In the genomic region with DNA sequence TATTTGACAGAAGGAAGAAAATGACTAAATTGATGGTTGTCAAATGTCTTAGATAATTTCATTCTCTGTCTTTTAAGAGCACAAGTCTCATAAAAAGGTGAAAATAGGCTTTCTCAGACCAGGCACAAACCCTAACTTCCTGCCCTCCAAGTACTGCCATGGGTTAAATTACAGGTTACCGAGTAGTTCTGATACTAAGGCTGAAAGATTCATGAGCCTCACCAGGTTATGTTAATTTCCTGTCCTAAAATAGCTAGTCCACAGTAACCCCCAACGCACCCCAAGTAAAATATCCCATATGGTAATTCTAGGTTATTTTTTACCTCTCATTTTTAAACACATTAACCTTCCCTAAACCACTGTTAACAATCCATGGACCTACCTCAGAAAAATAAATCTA, we compare ENCODE assay signal across 9 cellular contexts. TPM values are rescaled to one million over a fixed set of nuclear protein-coding genes. Genes with fewer than 3 reads are reported as not detected.
A peak's percentile ranks its signal among the peaks of the same experiment; 100 is the strongest.
DNase-seq lines count a peak whose midpoint lies in the region; ATAC-seq and TF ChIP-seq lines count a peak whose summit lies in the region.
"Had no signal": no experiment of that assay in that cellular context is flagged by ENCODE, and none has a peak within 500 bp of the region (broad histone marks: within the 10 kb centered on the region; RNA-seq: fewer than 3 reads in every experiment).

No MANE protein-coding gene starts in this region.

- no peaks in the 10 kb centered on the region for H3K36me3 ChIP-seq in esophagus squamous epithelium

- no peak for TF ChIP-seq CTCF in GM13976 (IDR thresholded peaks at IDR 0.05; ENCODE audit: borderline replicate concordance, control extremely low read depth, extremely low read depth, insufficient read depth, missing control alignments)
- no peak for TF ChIP-seq CTCF in coronary artery (IDR thresholded peaks at IDR 0.05)
- no peak for TF ChIP-seq CTCF in esophagus squamous epithelium (IDR thresholded peaks at IDR 0.05)

- WGBS in esophagus squamous epithelium, 2 donors, result 46 to 56% methylated on average over 2 of the region's 2 CpGs

- intact Hi-C loops in esophagus squamous epithelium (cut with DNase I), result no loop called here

- peaks cover 4% of the 10 kb centered on the region for H3K36me3 Mint-ChIP-seq in effector memory CD8-positive, alpha-beta T cell (ENCODE audit: insufficient read depth)

- ATAC-seq in GM19463 (IDR thresholded peaks at IDR 0.05; ENCODE audit: unreplicated experiment) (peak; percentile 85), HG03095 (IDR thresholded peaks at IDR 0.05; ENCODE audit: unreplicated experiment) (peak; percentile 81)
- ATAC-seq in effector memory CD8-positive, alpha-beta T cell (replicated peaks), result peak; percentile 56

- no peaks in the 10 kb centered on the region for H3K9me3 ChIP-seq in esophagus squamous epithelium

- in situ Hi-C loops in GM13976 (cut with MboI; ENCODE audit: low sequenced_read_pairs, unreplicated experiment), result no loop called here

- H3K27ac Mint-ChIP-seq in effector memory CD8-positive, alpha-beta T cell, result peak overlapping the region; percentile 5 to 47
- H3K27ac Mint-ChIP-seq: activated naive CD4-positive, alpha-beta T cell treated with anti-CD3 and anti-CD28 coated beads, Interleukin-2, amount 10 ng/mL, durations not matched to agents 7 days and 5 days had no signal

- peak; percentile 21 for DNase-seq in GM13976 (ENCODE audit: low spot score)
- no peak for DNase-seq in effector memory CD8-positive, alpha-beta T cell
- DNase-seq in coronary artery (ENCODE audit: low spot score), result no peak
- DNase-seq in cerebellar cortex (ENCODE audit: low spot score), result no peak
- no peak for DNase-seq in esophagus squamous epithelium (lab: John Stamatoyannopoulos, UW)
- no peak for DNase-seq in NCI-H524 (lab: John Stamatoyannopoulos, UW)
- DNase-seq: activated naive CD4-positive, alpha-beta T cell treated with anti-CD3 and anti-CD28 coated beads, Interleukin-2, amount 10 ng/mL, durations not matched to agents 7 days and 5 days had no signal

- TF ChIP-seq POLR2A in esophagus squamous epithelium (IDR thresholded peaks at IDR 0.05), result no peak

- H3K4me3 ChIP-seq in coronary artery, result no peak overlapping the region
- no peak overlapping the region for H3K4me3 ChIP-seq in esophagus squamous epithelium

- no peaks in the 10 kb centered on the region for H3K27me3 Mint-ChIP-seq in effector memory CD8-positive, alpha-beta T cell
- H3K27me3 Mint-ChIP-seq: activated naive CD4-positive, alpha-beta T cell treated with anti-CD3 and anti-CD28 coated beads, Interleukin-2, amount 10 ng/mL, durations not matched to agents 7 days and 5 days had no signal

- H3K4me1 Mint-ChIP-seq in effector memory CD8-positive, alpha-beta T cell (ENCODE audit: low read depth in 2 of 2), result peaks cover 53 to 80% of the 10 kb centered on the region in 2 donors

- H3K4me1 ChIP-seq in esophagus squamous epithelium, result peaks cover 0 to 49% (median 17%) of the 10 kb centered on the region in 3 donors

- H3K27ac ChIP-seq in coronary artery (no peak overlapping the region), esophagus squamous epithelium (no peak overlapping the region)

- H3K9me3 Mint-ChIP-seq in effector memory CD8-positive, alpha-beta T cell, result no peaks in the 10 kb centered on the region

- H3K4me3 Mint-ChIP-seq in effector memory CD8-positive, alpha-beta T cell, result peak overlapping the region; percentile 39 to 41
- H3K4me3 Mint-ChIP-seq: activated naive CD4-positive, alpha-beta T cell treated with anti-CD3 and anti-CD28 coated beads, Interleukin-2, amount 10 ng/mL, durations not matched to agents 7 days and 5 days had no signal

- H3K27me3 ChIP-seq in esophagus squamous epithelium, result no peaks in the 10 kb centered on the region

RNA-seq across cellular contexts. Expression of a gene that starts 42.0 kb away (rescaled TPM):
- 10 to 100 TPM; 24.1 to 38.9 (median 34.5) TPM for total RNA-seq in esophagus squamous epithelium
